ENCODE assay signal across 8 cellular contexts in genomic region chrX:53279296-53280237, GRCh38. TPM values are rescaled to one million over a fixed set of nuclear protein-coding genes. Genes with fewer than 3 reads are reported as not detected.
DNase-seq lines count a peak whose midpoint lies in the region; TF ChIP-seq lines count a peak whose summit lies in the region.
"Had no signal": no experiment of that assay in that cellular context is flagged by ENCODE, and none has a peak within 500 bp of the region (broad histone marks: within the 10 kb centered on the region; RNA-seq: fewer than 3 reads in every experiment).

No MANE protein-coding gene starts in this region.

- intact Hi-C loops in colonic mucosa (cut with DNase I) (no loop called here), sigmoid colon (cut with DNase I) (loop anchor here (5.0 to 10.0 kb wide), 2 partner anchors 38 to 155 kb away; partner anchors contain the start of gene HSD17B10)

- TF ChIP-seq POLR2A in sigmoid colon (IDR thresholded peaks at IDR 0.05), result no peak

- H3K9ac ChIP-seq in colonic mucosa (ENCODE audit: low read depth in 2 of 2, low read length in 2 of 2), result peak overlapping the region; percentile 39 to 74

- in situ Hi-C loops in KBM-7 (cut with MboI; ENCODE audit: low pct_unique_long_range_greater_than_20kb, low sequenced_read_pairs), result no loop called here

- H3K4me3 ChIP-seq in colonic mucosa (peak overlapping the region; percentile 43), sigmoid colon (peak overlapping the region in 2 of 4 donors; percentile 49 to 52)

- TF ChIP-seq CTCF in colonic mucosa (IDR thresholded peaks at IDR 0.05) (no peak), sigmoid colon (IDR thresholded peaks at IDR 0.05) (no peak)

- DNase-seq in ELF-1 (ENCODE audit: low read depth, low spot score), result peak; percentile 44
- DNase-seq in KBM-7, result peak; percentile 18
- peak; percentile 53 for DNase-seq in colonic mucosa
- peak; percentile 46 for DNase-seq in sigmoid colon
- DNase-seq in SKM-1 treated with dmso at 0.1 percent for 144 hours (lab: John Stamatoyannopoulos, UW; ENCODE audit: unreplicated experiment), result no peak
- no peak for DNase-seq in A172 (ENCODE audit: low spot score)
- no peak for DNase-seq in activated gamma-delta T cell treated with Interleukin-2 at 50 U/mL for 16 hours
- DNase-seq: NCI-H187 treated with DMSO at 0.1 percent for 48 hours had no signal

- H3K36me3 ChIP-seq in colonic mucosa, result no peaks in the 10 kb centered on the region
- no peaks in the 10 kb centered on the region for H3K36me3 ChIP-seq in sigmoid colon

- H3K4me1 ChIP-seq in colonic mucosa, result peaks cover 7% of the 10 kb centered on the region
- H3K4me1 ChIP-seq in sigmoid colon, result peaks cover 0 to 39% (median 30%) of the 10 kb centered on the region in 4 donors

- H3K9me3 ChIP-seq in colonic mucosa, result no peaks in the 10 kb centered on the region
- no peaks in the 10 kb centered on the region for H3K9me3 ChIP-seq in sigmoid colon

- TF ChIP-seq EP300 in sigmoid colon (IDR thresholded peaks at IDR 0.05), result no peak

- 31 to 53% methylated on average over 14 of the region's 14 CpGs for WGBS in sigmoid colon, 2 donors

- no peaks in the 10 kb centered on the region for H3K27me3 ChIP-seq in colonic mucosa
- H3K27me3 ChIP-seq in sigmoid colon, result no peaks in the 10 kb centered on the region

- no peak overlapping the region for H3K27ac ChIP-seq in colonic mucosa
- H3K27ac ChIP-seq in sigmoid colon, result peak overlapping the region in 1 of 4 donors; percentile 84

RNA-seq across cellular contexts. Expression of gene IQSEC2, which starts 1.8 kb away (rescaled TPM):
- total RNA-seq in colonic mucosa, result 10 to 100 TPM; 23.1 to 26.1 TPM
- total RNA-seq in sigmoid colon, result 10 to 100 TPM; 13.6 to 21.4 (median 17.8) TPM
- polyA plus RNA-seq in sigmoid colon, result 10 to 100 TPM; 18.6 to 27.5 (median 19.9) TPM
- total RNA-seq in A172 (2014; rRNA removed; shearing (Covaris generic)), result 17.2 and 21.3 TPM in 2 replicates

RNA-seq across cellular contexts. Expression of gene KDM5C, which starts 54.6 kb away (rescaled TPM):
- total RNA-seq in colonic mucosa (100 to 1,000 TPM; 115 to 130 TPM), sigmoid colon (10 to 100 TPM; 42.1 to 73.4 (median 69.2) TPM)
- polyA plus RNA-seq in sigmoid colon, result 10 to 100 TPM; 15.6 to 38.7 (median 16.2) TPM
- total RNA-seq in A172 (2014; rRNA removed; shearing (Covaris generic)), result 41.9 and 58.7 TPM in 2 replicates

Comparison
In these comparisons a context has a peak if more than half of its experiments do, and no peak if none do; other contexts are left out.
1. DNase-seq: peak in ELF-1 (single experiment), KBM-7 (single experiment), colonic mucosa (single experiment) and sigmoid colon (single experiment); none in SKM-1 treated with dmso at 0.1 percent for 144 hours (single experiment), A172 (single experiment) and activated gamma-delta T cell treated with Interleukin-2 at 50 U/mL for 16 hours (single experiment).